Comparison of ENCODE assay signal across 1 cellular context in genomic region chr19:2427323-2428026, GRCh38.
TF ChIP-seq lines count a peak whose summit lies in the region.

Gene TIMM13, minus strand, starts transcription at chr19:2427586. Its CDS starts 53 bp downstream, at chr19:2427533.

TF ChIP-seq in K562, 482 proteins besides CTCF, POLR2A, EP300 and RAD21 (continued from another document and continues in another):
- TF ChIP-seq, protein P1, sequence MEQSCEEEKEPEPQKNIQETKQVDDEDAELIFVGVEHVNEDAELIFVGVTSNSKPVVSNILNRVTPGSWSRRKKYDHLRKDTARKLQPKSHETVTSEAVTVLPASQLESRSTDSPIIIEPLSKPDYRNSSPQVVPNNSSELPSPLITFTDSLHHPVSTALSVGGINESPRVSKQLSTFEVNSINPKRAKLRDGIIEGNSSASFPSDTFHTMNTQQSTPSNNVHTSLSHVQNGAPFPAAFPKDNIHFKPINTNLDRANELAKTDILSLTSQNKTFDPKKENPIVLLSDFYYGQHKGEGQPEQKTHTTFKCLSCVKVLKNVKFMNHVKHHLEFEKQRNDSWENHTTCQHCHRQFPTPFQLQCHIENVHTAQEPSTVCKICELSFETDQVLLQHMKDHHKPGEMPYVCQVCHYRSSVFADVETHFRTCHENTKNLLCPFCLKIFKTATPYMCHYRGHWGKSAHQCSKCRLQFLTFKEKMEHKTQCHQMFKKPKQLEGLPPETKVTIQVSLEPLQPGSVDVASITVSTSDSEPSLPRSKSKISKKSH (CRISPR knock-in tag; IDR thresholded peaks at IDR 0.05): no peak
- TF ChIP-seq ZNF785 (CRISPR knock-in tag; IDR thresholded peaks at IDR 0.05) (no peak), CSDE1 (IDR thresholded peaks at IDR 0.05) (no peak), KAT8 (IDR thresholded peaks at IDR 0.05; ENCODE audit: low read depth) (no peak), BRF1 (IDR thresholded peaks at IDR 0.05; ENCODE audit: borderline replicate concordance, extremely low read depth, insufficient read length) (no peak), ZNF668 (CRISPR knock-in tag; IDR thresholded peaks at IDR 0.05) (no peak), SMAD1 (IDR thresholded peaks at IDR 0.05; ENCODE audit: low read depth, low read length, partially characterized antibody) (peak; percentile 38), GATAD2A (IDR thresholded peaks at IDR 0.05) (no peak), PHF20 (IDR thresholded peaks at IDR 0.05; ENCODE audit: partially characterized antibody) (peak; percentile 63), HNRNPLL (IDR thresholded peaks at IDR 0.05; ENCODE audit: low read depth, low read length, poor library complexity, severe bottlenecking) (peak; percentile 77), SMARCA5 (IDR thresholded peaks at IDR 0.05) (no peak), ZNF740 (CRISPR knock-in tag; IDR thresholded peaks at IDR 0.05) (no peak), ZNF740 (tag; IDR thresholded peaks at IDR 0.05) (no peak), PCBP1 (IDR thresholded peaks at IDR 0.05; ENCODE audit: low read depth, low read length, poor library complexity, severe bottlenecking) (no peak), SMAD4 (CRISPR knock-in tag; conservative IDR thresholded peaks at IDR 0.05) (no peak; the same call in 1 of the 2 replicates), ZNF699 (CRISPR knock-in tag; IDR thresholded peaks at IDR 0.05; ENCODE audit: insufficient replicate concordance) (no peak), TAF9B (IDR thresholded peaks at IDR 0.05; ENCODE audit: partially characterized antibody) (no peak), POLR2AphosphoS5 (IDR thresholded peaks at IDR 0.05; ENCODE audit: control insufficient read depth, insufficient read depth, low read depth, low read length) (peak; percentile 75), ZNF551 (CRISPR knock-in tag; IDR thresholded peaks at IDR 0.05) (no peak), TBL1XR1 (IDR thresholded peaks at IDR 0.05; ENCODE audit: low read length in 2 of 2) (peak in 1 of 2 experiments; percentile 17; a peak in 1 of 4 replicates), MXI1 (IDR thresholded peaks at IDR 0.05; ENCODE audit: low read depth, low read length) (peak; percentile 86), TGIF2 (CRISPR knock-in tag; IDR thresholded peaks at IDR 0.05) (no peak), POLR2H (tag; IDR thresholded peaks at IDR 0.05; ENCODE audit: low read depth) (peak; percentile 71), TCF7 (IDR thresholded peaks at IDR 0.05; ENCODE audit: borderline replicate concordance) (no peak), BRD9 (IDR thresholded peaks at IDR 0.05; ENCODE audit: low read depth, partially characterized antibody) (no peak), ZNF324 (CRISPR knock-in tag; IDR thresholded peaks at IDR 0.05) (no peak), ZNF253 (CRISPR knock-in tag; conservative IDR thresholded peaks at IDR 0.05) (no peak), NFE2 (IDR thresholded peaks at IDR 0.05; ENCODE audit: low read depth) (no peak), RBFOX2 (IDR thresholded peaks at IDR 0.05; ENCODE audit: low read depth, low read length) (peak; percentile 95), BDP1 (IDR thresholded peaks at IDR 0.05; ENCODE audit: insufficient read depth, insufficient read length) (no peak), NR2C1 (IDR thresholded peaks at IDR 0.05) (peak; percentile 69; the same call in 1 of the 2 replicates), NR2C1 (tag; IDR thresholded peaks at IDR 0.05) (peak; percentile 83), CTBP1 (IDR thresholded peaks at IDR 0.05; ENCODE audit: borderline replicate concordance) (no peak; the same call in 1 of the 2 replicates), TCF3 (CRISPR knock-in tag; IDR thresholded peaks at IDR 0.05) (no peak; the same call in 1 of the 2 replicates), ARID2 (IDR thresholded peaks at IDR 0.05) (no peak), JUN (IDR thresholded peaks at IDR 0.05; ENCODE audit: borderline replicate concordance, low read depth, low read length) (no peak), JUN (CRISPR knock-in tag; IDR thresholded peaks at IDR 0.05; ENCODE audit: borderline replicate concordance) (no peak; the same call in 1 of the 2 replicates), RBM34 (IDR thresholded peaks at IDR 0.05; ENCODE audit: borderline replicate concordance, insufficient read depth, low read length) (no peak), KDM4B (IDR thresholded peaks at IDR 0.05; ENCODE audit: borderline replicate concordance in 2 of 2, low read depth in 1 of 2) (peak in 1 of 2 experiments; percentile 60; a peak in 1 of 4 replicates), GABPB2 (CRISPR knock-in tag; conservative IDR thresholded peaks at IDR 0.05) (no peak), ERF (CRISPR knock-in tag; IDR thresholded peaks at IDR 0.05) (peak; percentile 72; the same call in 1 of the 2 replicates), ZNF175 (CRISPR knock-in tag; IDR thresholded peaks at IDR 0.05; ENCODE audit: low read depth) (no peak), MAZ (CRISPR knock-in tag; conservative IDR thresholded peaks at IDR 0.05 in 1 of 2, IDR thresholded peaks at IDR 0.05 in 1 of 2) (peak; percentile 85 to 95), JUND (IDR thresholded peaks at IDR 0.05; ENCODE audit: borderline replicate concordance, low read depth, low read length) (0 out of 2 replicates have a peak, but pooled peaks have one; percentile 4), JUND (tag; IDR thresholded peaks at IDR 0.05; ENCODE audit: borderline replicate concordance, low read depth, low read length) (no peak), ZNF354B (CRISPR knock-in tag; IDR thresholded peaks at IDR 0.05) (no peak), SMARCE1 (IDR thresholded peaks at IDR 0.05) (no peak), POLR2G (IDR thresholded peaks at IDR 0.05; ENCODE audit: low read depth, low read length) (peak; percentile 97), DPF2 (IDR thresholded peaks at IDR 0.05) (no peak), ZNF24 (IDR thresholded peaks at IDR 0.05) (no peak), FOXO4 (CRISPR knock-in tag; IDR thresholded peaks at IDR 0.05) (no peak), ZKSCAN3 (CRISPR knock-in tag; IDR thresholded peaks at IDR 0.05) (no peak), ZNF318 (IDR thresholded peaks at IDR 0.05; ENCODE audit: borderline replicate concordance in 1 of 2, low read depth in 1 of 2) (no peak), GTF2A2 (tag; IDR thresholded peaks at IDR 0.05) (no peak)
- TF ChIP-seq, protein P2, sequence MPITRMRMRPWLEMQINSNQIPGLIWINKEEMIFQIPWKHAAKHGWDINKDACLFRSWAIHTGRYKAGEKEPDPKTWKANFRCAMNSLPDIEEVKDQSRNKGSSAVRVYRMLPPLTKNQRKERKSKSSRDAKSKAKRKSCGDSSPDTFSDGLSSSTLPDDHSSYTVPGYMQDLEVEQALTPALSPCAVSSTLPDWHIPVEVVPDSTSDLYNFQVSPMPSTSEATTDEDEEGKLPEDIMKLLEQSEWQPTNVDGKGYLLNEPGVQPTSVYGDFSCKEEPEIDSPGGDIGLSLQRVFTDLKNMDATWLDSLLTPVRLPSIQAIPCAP (CRISPR knock-in tag; IDR thresholded peaks at IDR 0.05; ENCODE audit: borderline replicate concordance): no peak
- TF ChIP-seq, protein P3, sequence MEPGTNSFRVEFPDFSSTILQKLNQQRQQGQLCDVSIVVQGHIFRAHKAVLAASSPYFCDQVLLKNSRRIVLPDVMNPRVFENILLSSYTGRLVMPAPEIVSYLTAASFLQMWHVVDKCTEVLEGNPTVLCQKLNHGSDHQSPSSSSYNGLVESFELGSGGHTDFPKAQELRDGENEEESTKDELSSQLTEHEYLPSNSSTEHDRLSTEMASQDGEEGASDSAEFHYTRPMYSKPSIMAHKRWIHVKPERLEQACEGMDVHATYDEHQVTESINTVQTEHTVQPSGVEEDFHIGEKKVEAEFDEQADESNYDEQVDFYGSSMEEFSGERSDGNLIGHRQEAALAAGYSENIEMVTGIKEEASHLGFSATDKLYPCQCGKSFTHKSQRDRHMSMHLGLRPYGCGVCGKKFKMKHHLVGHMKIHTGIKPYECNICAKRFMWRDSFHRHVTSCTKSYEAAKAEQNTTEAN (CRISPR knock-in tag; IDR thresholded peaks at IDR 0.05): no peak
- TF ChIP-seq, protein P4, sequence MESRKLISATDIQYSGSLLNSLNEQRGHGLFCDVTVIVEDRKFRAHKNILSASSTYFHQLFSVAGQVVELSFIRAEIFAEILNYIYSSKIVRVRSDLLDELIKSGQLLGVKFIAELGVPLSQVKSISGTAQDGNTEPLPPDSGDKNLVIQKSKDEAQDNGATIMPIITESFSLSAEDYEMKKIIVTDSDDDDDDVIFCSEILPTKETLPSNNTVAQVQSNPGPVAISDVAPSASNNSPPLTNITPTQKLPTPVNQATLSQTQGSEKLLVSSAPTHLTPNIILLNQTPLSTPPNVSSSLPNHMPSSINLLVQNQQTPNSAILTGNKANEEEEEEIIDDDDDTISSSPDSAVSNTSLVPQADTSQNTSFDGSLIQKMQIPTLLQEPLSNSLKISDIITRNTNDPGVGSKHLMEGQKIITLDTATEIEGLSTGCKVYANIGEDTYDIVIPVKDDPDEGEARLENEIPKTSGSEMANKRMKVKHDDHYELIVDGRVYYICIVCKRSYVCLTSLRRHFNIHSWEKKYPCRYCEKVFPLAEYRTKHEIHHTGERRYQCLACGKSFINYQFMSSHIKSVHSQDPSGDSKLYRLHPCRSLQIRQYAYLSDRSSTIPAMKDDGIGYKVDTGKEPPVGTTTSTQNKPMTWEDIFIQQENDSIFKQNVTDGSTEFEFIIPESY (CRISPR knock-in tag; IDR thresholded peaks at IDR 0.05): no peak
